ENCODE assay signal across 7 cellular contexts in the genomic region with DNA sequence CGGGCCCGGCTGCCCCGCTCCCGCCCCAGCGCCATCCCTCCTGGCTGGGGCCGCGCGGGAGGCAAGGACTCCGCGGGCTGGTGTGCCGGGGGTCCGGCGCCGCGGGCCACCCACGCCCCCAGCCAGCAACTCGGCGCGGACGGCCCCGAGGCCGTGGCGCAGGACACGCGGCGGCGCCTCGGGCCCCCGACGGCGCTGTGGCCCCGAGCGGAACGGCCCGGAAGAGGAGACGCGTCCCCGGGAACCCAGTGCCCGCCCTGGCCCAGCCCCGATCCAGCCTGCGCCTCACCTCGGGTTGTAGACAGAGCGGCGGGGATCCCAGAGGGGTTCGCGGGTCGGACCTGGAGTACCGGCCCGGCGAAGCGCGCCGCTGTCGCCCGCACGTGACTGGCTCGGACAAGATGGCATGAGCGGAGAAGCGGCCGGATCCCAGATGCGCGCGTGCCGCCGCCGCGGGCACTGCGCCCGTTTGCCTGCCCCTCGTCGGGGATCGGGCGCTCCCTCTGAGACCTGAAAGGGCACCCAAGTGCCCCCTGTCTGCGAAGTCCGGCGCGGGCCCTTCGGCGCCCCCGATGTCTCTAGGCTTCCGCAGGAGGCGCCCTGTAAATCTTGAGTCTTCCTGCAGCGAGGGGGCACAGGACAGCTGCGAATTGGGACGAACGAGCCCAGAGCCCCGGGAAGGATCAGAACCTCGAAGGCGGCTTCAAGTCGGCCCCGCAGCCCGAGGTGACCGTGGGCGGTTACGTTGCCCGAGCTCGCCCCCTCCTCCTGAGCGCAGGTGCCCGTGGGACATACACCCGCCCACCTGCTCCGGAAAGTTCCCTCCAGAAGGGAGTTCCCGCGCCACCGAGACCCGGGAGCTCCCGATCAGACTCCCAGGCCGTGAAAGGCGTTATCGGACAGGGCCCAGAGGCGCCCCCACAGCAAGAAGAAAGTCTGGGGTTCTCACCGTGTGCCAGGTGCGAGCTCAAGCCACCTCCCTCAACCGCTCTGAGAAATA. TPM values are rescaled to one million over a fixed set of nuclear protein-coding genes. Genes with fewer than 3 reads are reported as not detected.
DNase-seq lines count a peak whose midpoint lies in the region; ATAC-seq and TF ChIP-seq lines count a peak whose summit lies in the region.

No MANE protein-coding gene starts in this region.

- no peaks in the 10 kb centered on the region for H3K36me3 Mint-ChIP-seq in natural killer cell treated with Interleukin-12 subunit alpha and Interleukin-12 subunit beta and Interleukin-15 and Interleukin-18, amount 100 ng/mL, for 72 hours

- TF ChIP-seq CTCF in fibroblast of lung (conservative IDR thresholded peaks at IDR 0.05 in 1 of 2, IDR thresholded peaks at IDR 0.05 in 1 of 2; ENCODE audit: low read depth in 1 of 2, low read length in 2 of 2): peak; percentile 22 to 33

- peak overlapping the region in 3 of 4 experiments; percentile 41 to 79 (median 69) for H3K4me3 ChIP-seq in fibroblast of lung (replicated peaks in 1 of 4; ENCODE audit: control extremely low read depth in 1 of 4, insufficient read depth in 1 of 4, low read depth in 3 of 4, low read length in 4 of 4)

- no peaks in the 10 kb centered on the region for H3K79me2 ChIP-seq in fibroblast of lung (ENCODE audit: control insufficient read depth, insufficient read depth, low read length)

- peaks cover 6% of the 10 kb centered on the region for H3K27me3 ChIP-seq in fibroblast of lung (ENCODE audit: control insufficient read depth, insufficient read depth, low read length)

- peak; percentile 69 for DNase-seq in NOMO-1 treated with DMSO at 0.1 percent for 48 hours (lab: John Stamatoyannopoulos, UW; ENCODE audit: unreplicated experiment)
- DNase-seq in activated T-cell treated with anti-CD3 and anti-CD28 coated beads, Interleukin-2, amount 50 U/mL, for 1 hour: peak; percentile 80
- peak; percentile 26 to 27 for DNase-seq in fibroblast of lung (ENCODE audit: low read depth in 2 of 2)
- DNase-seq in natural killer cell treated with Interleukin-12 subunit alpha and Interleukin-12 subunit beta and Interleukin-15 and Interleukin-18, amount 100 ng/mL, for 72 hours (ENCODE audit: low spot score): peak; percentile 70
- DNase-seq in stimulated activated naive CD8-positive, alpha-beta T cell treated with anti-CD3 and anti-CD28 coated beads, Interleukin-15, amount 100 ng/mL, for 72 hours: peak; percentile 76 to 78

- no peaks in the 10 kb centered on the region for H3K9me3 ChIP-seq in fibroblast of lung (ENCODE audit: control insufficient read depth, insufficient read depth, low read depth, low read length)

- H3K36me3 ChIP-seq in fibroblast of lung (ENCODE audit: control insufficient read depth, insufficient read depth, low read length): no peaks in the 10 kb centered on the region

- H3K27me3 Mint-ChIP-seq in natural killer cell treated with Interleukin-12 subunit alpha and Interleukin-12 subunit beta and Interleukin-15 and Interleukin-18, amount 100 ng/mL, for 72 hours: no peaks in the 10 kb centered on the region
- H3K27me3 Mint-ChIP-seq in stimulated activated naive CD8-positive, alpha-beta T cell treated with anti-CD3 and anti-CD28 coated beads, Interleukin-15, amount 100 ng/mL, for 72 hours: peaks cover 9% of the 10 kb centered on the region

- H3K9me3 Mint-ChIP-seq in natural killer cell treated with Interleukin-12 subunit alpha and Interleukin-12 subunit beta and Interleukin-15 and Interleukin-18, amount 100 ng/mL, for 72 hours: no peaks in the 10 kb centered on the region
- H3K9me3 Mint-ChIP-seq in stimulated activated naive CD8-positive, alpha-beta T cell treated with anti-CD3 and anti-CD28 coated beads, Interleukin-15, amount 100 ng/mL, for 72 hours: no peaks in the 10 kb centered on the region

- peaks cover 18 to 33% of the 10 kb centered on the region in 2 donors for H3K4me1 Mint-ChIP-seq in natural killer cell treated with Interleukin-12 subunit alpha and Interleukin-12 subunit beta and Interleukin-15 and Interleukin-18, amount 100 ng/mL, for 72 hours (ENCODE audit: low read depth in 2 of 2)
- peaks cover 42% of the 10 kb centered on the region for H3K4me1 Mint-ChIP-seq in stimulated activated naive CD8-positive, alpha-beta T cell treated with anti-CD3 and anti-CD28 coated beads, Interleukin-15, amount 100 ng/mL, for 72 hours

- H2AFZ ChIP-seq in fibroblast of lung (ENCODE audit: low read length): peak overlapping the region; percentile 47

- no peaks in the 10 kb centered on the region for H4K20me1 ChIP-seq in fibroblast of lung (ENCODE audit: control insufficient read depth, extremely low read depth, insufficient read depth, low read length)

- H3K4me3 Mint-ChIP-seq in natural killer cell treated with Interleukin-12 subunit alpha and Interleukin-12 subunit beta and Interleukin-15 and Interleukin-18, amount 100 ng/mL, for 72 hours: peak overlapping the region; percentile 89
- H3K4me3 Mint-ChIP-seq in stimulated activated naive CD8-positive, alpha-beta T cell treated with anti-CD3 and anti-CD28 coated beads, Interleukin-15, amount 100 ng/mL, for 72 hours: peak overlapping the region; percentile 82 to 94

- peaks cover 4% of the 10 kb centered on the region for H3K4me1 ChIP-seq in fibroblast of lung (ENCODE audit: control insufficient read depth, extremely low read depth, insufficient read depth, low read length)

- ATAC-seq in GM18502 (IDR thresholded peaks at IDR 0.05; ENCODE audit: poor library complexity, unreplicated experiment) (peak; percentile 36), HG02840 (IDR thresholded peaks at IDR 0.05; ENCODE audit: low FRiP score, unreplicated experiment) (peak; percentile 28)
- peak; percentile 64 for ATAC-seq in natural killer cell treated with Interleukin-12 subunit alpha and Interleukin-12 subunit beta and Interleukin-15 and Interleukin-18, amount 100 ng/mL, for 72 hours
- peak; percentile 79 for ATAC-seq in stimulated activated naive CD8-positive, alpha-beta T cell treated with anti-CD3 and anti-CD28 coated beads, Interleukin-15, amount 100 ng/mL, for 72 hours

- H3K27ac Mint-ChIP-seq in natural killer cell treated with Interleukin-12 subunit alpha and Interleukin-12 subunit beta and Interleukin-15 and Interleukin-18, amount 100 ng/mL, for 72 hours: peak overlapping the region; percentile 75 to 76
- peak overlapping the region; percentile 83 to 91 for H3K27ac Mint-ChIP-seq in stimulated activated naive CD8-positive, alpha-beta T cell treated with anti-CD3 and anti-CD28 coated beads, Interleukin-15, amount 100 ng/mL, for 72 hours

- H3K4me2 ChIP-seq in fibroblast of lung (ENCODE audit: extremely low read depth, insufficient read depth, low read length): peak overlapping the region; percentile 66

- no peak overlapping the region for H3K27ac ChIP-seq in fibroblast of lung (ENCODE audit: insufficient read depth, low read length)

- H3K9ac ChIP-seq in fibroblast of lung (ENCODE audit: insufficient read depth, low read length): peak overlapping the region; percentile 23

RNA-seq across cellular contexts. Expression of gene SFMBT1, which starts 0.6 kb away (rescaled TPM):
- total RNA-seq in fibroblast of lung: 5.6 and 5.9 TPM in 2 replicates
- polyA plus RNA-seq in fibroblast of lung: 3.4 and 3.7 TPM in 2 replicates
- polyA plus RNA-seq in fibroblast of lung (2012): 2.9 and 3.0 TPM in 2 replicates
- polyA minus RNA-seq in fibroblast of lung (ENCODE audit: low replicate concordance): 9.0 and 11.5 TPM in 2 replicates
- 10 to 100 TPM; 20.0 to 25.5 TPM for total RNA-seq in natural killer cell treated with Interleukin-12 subunit alpha and Interleukin-12 subunit beta and Interleukin-15 and Interleukin-18, amount 100 ng/mL, for 72 hours

Comparison
In these comparisons a context has a peak if more than half of its experiments do, and no peak if none do; other contexts are left out.
1. ATAC-seq: peak in every context shown above with its lines; median percentile 79 in stimulated activated naive CD8-positive, alpha-beta T cell treated with anti-CD3 and anti-CD28 coated beads, Interleukin-15, amount 100 ng/mL, for 72 hours; 64 in natural killer cell treated with Interleukin-12 subunit alpha and Interleukin-12 subunit beta and Interleukin-15 and Interleukin-18, amount 100 ng/mL, for 72 hours; 36 in GM18502; 28 in HG02840.
2. DNase-seq: peak in every context shown above with its lines; median percentile 80 in activated T-cell treated with anti-CD3 and anti-CD28 coated beads, Interleukin-2, amount 50 U/mL, for 1 hour; 77 in stimulated activated naive CD8-positive, alpha-beta T cell treated with anti-CD3 and anti-CD28 coated beads, Interleukin-15, amount 100 ng/mL, for 72 hours; 70 in natural killer cell treated with Interleukin-12 subunit alpha and Interleukin-12 subunit beta and Interleukin-15 and Interleukin-18, amount 100 ng/mL, for 72 hours; 69 in NOMO-1 treated with DMSO at 0.1 percent for 48 hours; 26 in fibroblast of lung.